In genomic region chr16:83967838-83968482, GRCh38 we compare ENCODE assay signal across 1 cellular context.
TF ChIP-seq lines count a peak whose summit lies in the region.

Gene NECAB2, plus strand, starts transcription at chr16:83968244. Its CDS starts 405 bp downstream, at chr16:83968649.

TF ChIP-seq in GM23338, 12 proteins besides CTCF, POLR2A, EP300 and RAD21 (continued from another document):
- no peak for TF ChIP-seq ZNF462 (CRISPR knock-in tag; IDR thresholded peaks at IDR 0.05)
- TF ChIP-seq ZNF114 (CRISPR knock-in tag; IDR thresholded peaks at IDR 0.05): no peak
